ENCODE assay signal across 16 cellular contexts in genomic region chr3:18919158-18919557, GRCh38.
DNase-seq lines count a peak whose midpoint lies in the region; ATAC-seq and TF ChIP-seq lines count a peak whose summit lies in the region.
"Had no signal": no experiment of that assay in that cellular context is flagged by ENCODE, and none has a peak within 500 bp of the region (broad histone marks: within the 10 kb centered on the region; RNA-seq: fewer than 3 reads in every experiment).

No MANE protein-coding gene starts in this region.

- intact Hi-C loops in PC-3 (cut with micrococcal nuclease), result no loop called here

- no peaks in the 10 kb centered on the region for H3K27me3 ChIP-seq in PC-3 (ENCODE audit: low read length)
- H3K27me3 ChIP-seq in MM.1S (replicated peaks; ENCODE audit: insufficient read depth, low read length), result no peaks in the 10 kb centered on the region
- H3K27me3 ChIP-seq: BLaER1 treated with 17β-estradiol and CSF1 and Interleukin-3, amounts not matched to agents 10 nM and 100 nM had no signal

- H3K79me2 ChIP-seq in PC-3 (ENCODE audit: low read length) (no peaks in the 10 kb centered on the region), MM.1S (ENCODE audit: low read length) (no peaks in the 10 kb centered on the region)

- POLR2A ChIA-PET in PC-3 (lab: Charles Lee; ENCODE audit: unreplicated experiment), result no interaction called here

- peak; percentile 58 to 60 for ATAC-seq in activated T-cell treated with anti-CD3 and anti-CD28 coated beads, Interleukin-2, amount 50 U/mL, for 72 hours (replicated peaks in 1 of 2)
- no peak for ATAC-seq in PC-3
- peak; percentile 61 for ATAC-seq in stimulated activated effector memory CD8-positive, alpha-beta T cell treated with anti-CD3 and anti-CD28 coated beads, Interleukin-12 subunit alpha, Interleukin-12 subunit beta, amount 100 ng/mL, for 72 hours
- ATAC-seq: CD8-positive, alpha-beta T cell; GM12878 had no signal

- TF ChIP-seq CTCF in PC-3 (conservative IDR thresholded peaks at IDR 0.05; ENCODE audit: low read depth, low read length) (no peak), MM.1S (IDR thresholded peaks at IDR 0.05; ENCODE audit: low read length) (no peak)

- H3K36me3 Mint-ChIP-seq in activated T-cell treated with anti-CD3 and anti-CD28 coated beads, Interleukin-2, amount 50 U/mL, for 72 hours (ENCODE audit: insufficient read depth in 2 of 2), result peaks cover 1 to 4% of the 10 kb centered on the region in 2 donors
- H3K36me3 Mint-ChIP-seq in stimulated activated effector memory CD8-positive, alpha-beta T cell treated with anti-CD3 and anti-CD28 coated beads, Interleukin-12 subunit alpha, Interleukin-12 subunit beta, amount 100 ng/mL, for 72 hours, result no peaks in the 10 kb centered on the region
- H3K36me3 Mint-ChIP-seq: CD8-positive, alpha-beta T cell had no signal

- H2AFZ ChIP-seq in PC-3 (ENCODE audit: low read length) (no peak overlapping the region), MM.1S (ENCODE audit: low read length) (no peak overlapping the region)

- CTCF ChIA-PET in PC-3 (lab: Charles Lee), result no interaction called here

- H3K4me2 ChIP-seq in PC-3 (ENCODE audit: low read length) (no peak overlapping the region), MM.1S (ENCODE audit: low read depth, low read length) (no peak overlapping the region)
- H3K4me2 ChIP-seq: BLaER1 treated with 17β-estradiol and CSF1 and Interleukin-3, amounts not matched to agents 10 nM and 100 nM had no signal

- H4K20me1 ChIP-seq in PC-3 (ENCODE audit: low read length) (no peaks in the 10 kb centered on the region), MM.1S (ENCODE audit: insufficient read depth, low read length) (no peaks in the 10 kb centered on the region)
- H4K20me1 ChIP-seq: BLaER1 treated with 17β-estradiol and CSF1 and Interleukin-3, amounts not matched to agents 10 nM and 100 nM had no signal

- H3F3A ChIP-seq in PC-3 (ENCODE audit: low read length, unreplicated experiment), result no peaks in the 10 kb centered on the region
- H3F3A ChIP-seq in MM.1S (ENCODE audit: insufficient read depth, low read length), result no peaks in the 10 kb centered on the region

- no peak overlapping the region for H3K9ac ChIP-seq in PC-3 (ENCODE audit: low read length)
- no peak overlapping the region for H3K9ac ChIP-seq in MM.1S (ENCODE audit: low read length)
- H3K9ac ChIP-seq: BLaER1 treated with 17β-estradiol and CSF1 and Interleukin-3, amounts not matched to agents 10 nM and 100 nM had no signal

- H3K9me3 ChIP-seq in PC-3 (ENCODE audit: low read length) (no peaks in the 10 kb centered on the region), MM.1S (replicated peaks; ENCODE audit: insufficient read depth, low read length) (no peaks in the 10 kb centered on the region)

- DNase-seq in activated T-cell treated with anti-CD3 and anti-CD28 coated beads, Interleukin-2, amount 50 U/mL, for 72 hours, result no peak
- DNase-seq in activated T-cell treated with anti-CD3 and anti-CD28 coated beads, Interleukin-2, amount 50 U/mL, for 1 hour, result no peak
- peak; percentile 50 for DNase-seq in PC-3
- peak; percentile 3 for DNase-seq in astrocyte of the hippocampus (ENCODE audit: low read depth, low spot score)
- no peak for DNase-seq in stimulated activated effector memory CD8-positive, alpha-beta T cell treated with anti-CD3 and anti-CD28 coated beads, Interleukin-12 subunit alpha, Interleukin-12 subunit beta, amount 100 ng/mL, for 72 hours (ENCODE audit: low spot score in 2 of 2)
- DNase-seq in stimulated activated CD4-positive, alpha-beta T cell treated with anti-CD3 and anti-CD28 coated beads, Interleukin-4, amount 100 ng/mL, for 24 hours, result no peak
- DNase-seq in DMS53 (lab: John Stamatoyannopoulos, UW), result no peak
- DNase-seq in MM.1S, result no peak
- DNase-seq: Calu3; CD8-positive, alpha-beta T cell; DND-41; EL; H9 had no signal

- H3K36me3 ChIP-seq in PC-3 (ENCODE audit: low read depth, low read length) (no peaks in the 10 kb centered on the region), MM.1S (replicated peaks; ENCODE audit: insufficient read depth, low read length) (no peaks in the 10 kb centered on the region)
- H3K36me3 ChIP-seq: BLaER1 treated with 17β-estradiol and CSF1 and Interleukin-3, amounts not matched to agents 10 nM and 100 nM had no signal

- peaks cover 2% of the 10 kb centered on the region in 2 donors for H3K9me3 Mint-ChIP-seq in activated T-cell treated with anti-CD3 and anti-CD28 coated beads, Interleukin-2, amount 50 U/mL, for 72 hours
- peaks cover 8% of the 10 kb centered on the region for H3K9me3 Mint-ChIP-seq in stimulated activated effector memory CD8-positive, alpha-beta T cell treated with anti-CD3 and anti-CD28 coated beads, Interleukin-12 subunit alpha, Interleukin-12 subunit beta, amount 100 ng/mL, for 72 hours
- H3K9me3 Mint-ChIP-seq: H9 had no signal

- peak overlapping the region; percentile 62 for H3K27ac Mint-ChIP-seq in activated T-cell treated with anti-CD3 and anti-CD28 coated beads, Interleukin-2, amount 50 U/mL, for 72 hours
- no peak overlapping the region for H3K27ac Mint-ChIP-seq in stimulated activated effector memory CD8-positive, alpha-beta T cell treated with anti-CD3 and anti-CD28 coated beads, Interleukin-12 subunit alpha, Interleukin-12 subunit beta, amount 100 ng/mL, for 72 hours
- H3K27ac Mint-ChIP-seq: B cell; CD8-positive, alpha-beta T cell; H9 had no signal

- peaks cover 11% of the 10 kb centered on the region for H3K4me1 Mint-ChIP-seq in activated T-cell treated with anti-CD3 and anti-CD28 coated beads, Interleukin-2, amount 50 U/mL, for 72 hours (ENCODE audit: low read depth)
- H3K4me1 Mint-ChIP-seq in stimulated activated effector memory CD8-positive, alpha-beta T cell treated with anti-CD3 and anti-CD28 coated beads, Interleukin-12 subunit alpha, Interleukin-12 subunit beta, amount 100 ng/mL, for 72 hours, result no peaks in the 10 kb centered on the region
- H3K4me1 Mint-ChIP-seq: B cell had no signal

- no peaks in the 10 kb centered on the region for H3K9me2 ChIP-seq in PC-3 (replicated peaks; ENCODE audit: low read length)
- no peaks in the 10 kb centered on the region for H3K9me2 ChIP-seq in MM.1S (replicated peaks; ENCODE audit: insufficient read depth, low read length)

- no peak overlapping the region for H3K27ac ChIP-seq in PC-3 (ENCODE audit: low read length)
- H3K27ac ChIP-seq in MM.1S (ENCODE audit: low read length), result no peak overlapping the region
- H3K27ac ChIP-seq: BLaER1 treated with 17β-estradiol and CSF1 and Interleukin-3, amounts not matched to agents 10 nM and 100 nM had no signal

- H3K4me3 ChIP-seq in PC-3 (ENCODE audit: low read length) (no peak overlapping the region), MM.1S (ENCODE audit: low read length) (no peak overlapping the region)
- H3K4me3 ChIP-seq: BLaER1 treated with 17β-estradiol and CSF1 and Interleukin-3, amounts not matched to agents 10 nM and 100 nM; GM12878 had no signal

- H3K27me3 Mint-ChIP-seq in activated T-cell treated with anti-CD3 and anti-CD28 coated beads, Interleukin-2, amount 50 U/mL, for 72 hours (ENCODE audit: low read depth), result peaks cover 3% of the 10 kb centered on the region

- no TSS peak for BruUV-seq in PC-3 (replicated peaks; lab: Mats Ljungman, UMichigan)

- no peak overlapping the region for H3K4me3 Mint-ChIP-seq in activated T-cell treated with anti-CD3 and anti-CD28 coated beads, Interleukin-2, amount 50 U/mL, for 72 hours
- H3K4me3 Mint-ChIP-seq in stimulated activated effector memory CD8-positive, alpha-beta T cell treated with anti-CD3 and anti-CD28 coated beads, Interleukin-12 subunit alpha, Interleukin-12 subunit beta, amount 100 ng/mL, for 72 hours, result no peak overlapping the region
- H3K4me3 Mint-ChIP-seq: B cell; CD8-positive, alpha-beta T cell; H9 had no signal

- H3K4me1 ChIP-seq in PC-3 (ENCODE audit: insufficient read depth, low read length) (no peaks in the 10 kb centered on the region), MM.1S (ENCODE audit: low read length) (no peaks in the 10 kb centered on the region)
- H3K4me1 ChIP-seq: BLaER1 treated with 17β-estradiol and CSF1 and Interleukin-3, amounts not matched to agents 10 nM and 100 nM had no signal

Comparison
In these comparisons a context has a peak if more than half of its experiments do, and no peak if none do; other contexts are left out.
1. DNase-seq: peak in PC-3 (single experiment) and astrocyte of the hippocampus (single experiment); none in activated T-cell treated with anti-CD3 and anti-CD28 coated beads, Interleukin-2, amount 50 U/mL, for 72 hours (0 of 2), activated T-cell treated with anti-CD3 and anti-CD28 coated beads, Interleukin-2, amount 50 U/mL, for 1 hour (single experiment), stimulated activated effector memory CD8-positive, alpha-beta T cell treated with anti-CD3 and anti-CD28 coated beads, Interleukin-12 subunit alpha, Interleukin-12 subunit beta, amount 100 ng/mL, for 72 hours (0 of 2), stimulated activated CD4-positive, alpha-beta T cell treated with anti-CD3 and anti-CD28 coated beads, Interleukin-4, amount 100 ng/mL, for 24 hours (single experiment), DMS53 (single experiment) and MM.1S (single experiment).